1 cellular context compared by ENCODE assay signal in the genomic region with DNA sequence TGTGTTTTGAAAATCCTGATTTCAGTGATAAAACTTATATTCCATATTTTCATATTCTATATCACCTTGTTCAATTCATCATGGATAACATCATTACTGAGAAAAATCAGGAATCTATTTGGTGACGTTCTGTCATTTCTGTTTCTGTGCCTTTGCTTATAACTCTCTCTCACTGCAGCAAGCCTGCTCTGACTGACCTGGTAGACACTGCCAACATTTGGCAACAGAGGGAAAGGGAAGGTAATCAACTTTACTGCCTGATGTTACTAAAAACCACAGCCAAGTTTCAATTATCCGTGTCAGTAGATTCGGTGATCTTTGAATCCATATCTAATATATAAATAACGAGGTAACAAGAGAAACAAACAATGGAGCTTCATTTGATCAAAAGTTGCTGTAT.
TF ChIP-seq lines count a peak whose summit lies in the region.

No MANE protein-coding gene starts in this region.

TF ChIP-seq in SK-N-SH, 30 proteins besides CTCF, POLR2A, EP300 and RAD21 (continued from another document):
- TF ChIP-seq, protein P1, sequence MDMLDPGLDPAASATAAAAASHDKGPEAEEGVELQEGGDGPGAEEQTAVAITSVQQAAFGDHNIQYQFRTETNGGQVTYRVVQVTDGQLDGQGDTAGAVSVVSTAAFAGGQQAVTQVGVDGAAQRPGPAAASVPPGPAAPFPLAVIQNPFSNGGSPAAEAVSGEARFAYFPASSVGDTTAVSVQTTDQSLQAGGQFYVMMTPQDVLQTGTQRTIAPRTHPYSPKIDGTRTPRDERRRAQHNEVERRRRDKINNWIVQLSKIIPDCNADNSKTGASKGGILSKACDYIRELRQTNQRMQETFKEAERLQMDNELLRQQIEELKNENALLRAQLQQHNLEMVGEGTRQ (IDR thresholded peaks at IDR 0.05; ENCODE audit: borderline replicate concordance, low read depth, low read length) = no peak
- TF ChIP-seq NRF1 (IDR thresholded peaks at IDR 0.05; ENCODE audit: low read depth, low read length) = no peak
